8 cellular contexts compared by ENCODE assay signal in genomic region chr12:42299392-42300308, GRCh38. TPM values are rescaled to one million over a fixed set of nuclear protein-coding genes. Genes with fewer than 3 reads are reported as not detected.
DNase-seq lines count a peak whose midpoint lies in the region; ATAC-seq and TF ChIP-seq lines count a peak whose summit lies in the region.

No MANE protein-coding gene starts in this region.

- no peak overlapping the region for H3K27ac Mint-ChIP-seq in type B pancreatic cell

- intact Hi-C loops in mucosa of descending colon (cut with DNase I, micrococcal nuclease), result no loop called here

- TF ChIP-seq CTCF in mucosa of descending colon (IDR thresholded peaks at IDR 0.05), result no peak
- TF ChIP-seq CTCF in type B pancreatic cell (conservative IDR thresholded peaks at IDR 0.05), result no peak

- no peaks in the 10 kb centered on the region for H3K4me1 ChIP-seq in mucosa of descending colon (ENCODE audit: low read depth)

- in situ Hi-C loops in ACHN (cut with HindIII; ENCODE audit: low pct_ligation_motif_present, low pct_unique_long_range_greater_than_20kb, low sequenced_read_pairs), result loop anchor here (10.0 kb wide), 1 partner anchor 65 kb away; the partner anchor contains the start of gene YAF2

- no peak overlapping the region for H3K4me3 ChIP-seq in mucosa of descending colon

- no peak overlapping the region for H3K4me3 Mint-ChIP-seq in type B pancreatic cell

- ATAC-seq in HG03064 (IDR thresholded peaks at IDR 0.05; ENCODE audit: low read depth, unreplicated experiment) (peak; percentile 87), mucosa of descending colon (peak; percentile 19)

- peak; percentile 7 for DNase-seq in SIG-M5 treated with dmso at 0.1 percent for 504 hours (lab: John Stamatoyannopoulos, UW; ENCODE audit: unreplicated experiment)
- no peak for DNase-seq in SIG-M5 (lab: John Stamatoyannopoulos, UW)
- DNase-seq in activated CD4-positive, alpha-beta T cell treated with anti-CD3 and anti-CD28 coated beads, Interleukin-2, amount 50 U/mL, for 1 hour, result peak; percentile 3
- DNase-seq in mucosa of descending colon, result peak in 1 of 3 donors; percentile 17
- DNase-seq in ACHN, result no peak
- no peak for DNase-seq in type B pancreatic cell (ENCODE audit: extremely low spot score, unreplicated experiment)
- no peak for DNase-seq in middle frontal gyrus (ENCODE audit: extremely low spot score, low spot score)

- H3K36me3 Mint-ChIP-seq in type B pancreatic cell, result no peaks in the 10 kb centered on the region

- H3K4me1 Mint-ChIP-seq in type B pancreatic cell (ENCODE audit: unreplicated experiment), result no peaks in the 10 kb centered on the region

- no peaks in the 10 kb centered on the region for H3K36me3 ChIP-seq in mucosa of descending colon (ENCODE audit: low read depth)

- no peaks in the 10 kb centered on the region for H3K9me3 Mint-ChIP-seq in type B pancreatic cell

- no peaks in the 10 kb centered on the region for H3K9me3 ChIP-seq in mucosa of descending colon

- H3K27me3 Mint-ChIP-seq in type B pancreatic cell, result no peaks in the 10 kb centered on the region

RNA-seq across cellular contexts. Expression of gene ZCRB1, which starts 26.2 kb away (rescaled TPM):
- 10 to 100 TPM; 31.4 to 43.3 (median 40.3) TPM for total RNA-seq in mucosa of descending colon
- total RNA-seq in type B pancreatic cell (ENCODE audit: low replicate concordance), result 42.4 and 45.1 TPM in 2 replicates

RNA-seq across cellular contexts. Expression of gene PPHLN1, which starts 26.3 kb away (rescaled TPM):
- 10 to 100 TPM; 43.7 to 50.6 (median 44.9) TPM for total RNA-seq in mucosa of descending colon
- total RNA-seq in type B pancreatic cell (ENCODE audit: low replicate concordance), result 36.6 and 59.7 TPM in 2 replicates

Comparison
In these comparisons a context has a peak if more than half of its experiments do, and no peak if none do; other contexts are left out.
1. DNase-seq: peak in SIG-M5 treated with dmso at 0.1 percent for 504 hours (single experiment) and activated CD4-positive, alpha-beta T cell treated with anti-CD3 and anti-CD28 coated beads, Interleukin-2, amount 50 U/mL, for 1 hour (single experiment); none in SIG-M5 (single experiment), ACHN (single experiment), type B pancreatic cell (single experiment) and middle frontal gyrus (single experiment).